Comparison of ENCODE assay signal across 8 cellular contexts in genomic region chr19:13095393-13095784, GRCh38. TPM values are rescaled to one million over a fixed set of nuclear protein-coding genes. Genes with fewer than 3 reads are reported as not detected.
DNase-seq lines count a peak whose midpoint lies in the region; ATAC-seq and TF ChIP-seq lines count a peak whose summit lies in the region.

No MANE protein-coding gene starts in this region.

- H3K4me3 ChIP-seq in HUES64 (ENCODE audit: low read length): peak overlapping the region; percentile 48
- H3K4me3 ChIP-seq in dorsolateral prefrontal cortex: peak overlapping the region in 26 of 59 donors; percentile 7 to 60 (median 26)
- no peak overlapping the region for H3K4me3 ChIP-seq in naive thymus-derived CD4-positive, alpha-beta T cell (ENCODE audit: low read length)
- H3K4me3 ChIP-seq in BE2C (ENCODE audit: low read depth, low read length): no peak overlapping the region

- peaks cover 1 to 5% (median 1%) of the 10 kb centered on the region in 3 donors for H3K27me3 Mint-ChIP-seq in CD14-positive monocyte (ENCODE audit: low read depth in 3 of 3)
- peaks cover 6 to 42% (median 16%) of the 10 kb centered on the region in 5 donors for H3K27me3 Mint-ChIP-seq in naive thymus-derived CD4-positive, alpha-beta T cell

- no peak overlapping the region; the same call in 1 of the 2 replicates for H3K27ac ChIP-seq in HUES64 (ENCODE audit: low read depth, low read length)
- H3K27ac ChIP-seq in dorsolateral prefrontal cortex: peak overlapping the region in 54 of 59 donors; percentile 1 to 100 (median 90)
- H3K27ac ChIP-seq in naive thymus-derived CD4-positive, alpha-beta T cell (ENCODE audit: low read depth, low read length): peak overlapping the region; percentile 42

- peak overlapping the region in 5 of 7 donors; percentile 7 to 95 (median 83) for H3K27ac Mint-ChIP-seq in CD14-positive monocyte
- H3K27ac Mint-ChIP-seq in naive thymus-derived CD4-positive, alpha-beta T cell: no peak overlapping the region

- WGBS in HUES64: under 1% methylated on average over 25 of the region's 25 CpGs

- POLR2A ChIA-PET in naive thymus-derived CD4-positive, alpha-beta T cell (lab: Charles Lee): interaction anchor here (0.6 to 1.6 kb wide), 6 partner anchors 9 to 426 kb away, joined by 3 to 4 read pairs (median 3); a partner anchor contains a TSS

- intact Hi-C loops in CD14-positive monocyte (cut with micrococcal nuclease) (loop anchor here in 1 of 2 donors (2.0 to 10.0 kb wide), 2 partner anchors 119 to 301 kb away; partner anchors contain the start of gene JUNB), dorsolateral prefrontal cortex (cut with DNase I) (loop anchor here (2.0 to 10.0 kb wide), 2 partner anchors 61 to 117 kb away; no protein-coding TSS in a partner anchor), posterior cingulate gyrus (cut with DNase I) (no loop called here)
- intact Hi-C loops in naive thymus-derived CD4-positive, alpha-beta T cell (cut with micrococcal nuclease): loop anchor here in 1 of 2 donors (2.0 to 10.0 kb wide), 3 partner anchors 167 to 303 kb away; partner anchors contain the start of genes DNASE2, JUNB and KLF1

- peaks cover 84% of the 10 kb centered on the region for H3K27me3 ChIP-seq in HUES64 (ENCODE audit: insufficient read depth, low read length)
- no peaks in the 10 kb centered on the region for H3K27me3 ChIP-seq in dorsolateral prefrontal cortex
- H3K27me3 ChIP-seq in naive thymus-derived CD4-positive, alpha-beta T cell (ENCODE audit: control insufficient read depth in 2 of 2, insufficient read depth in 2 of 2, low read length in 2 of 2): peaks cover 0 to 6% of the 10 kb centered on the region in 2 donors
- H3K27me3 ChIP-seq in BE2C: no peaks in the 10 kb centered on the region

- no peaks in the 10 kb centered on the region for H3K36me3 ChIP-seq in HUES64 (ENCODE audit: insufficient read depth, low read length)
- H3K36me3 ChIP-seq in naive thymus-derived CD4-positive, alpha-beta T cell (ENCODE audit: control insufficient read depth in 2 of 3, insufficient read depth in 3 of 3, low read length in 3 of 3): no peaks in the 10 kb centered on the region
- 0 out of 2 replicates have a peak, but pooled peaks cover 3% of the 10 kb centered on the region for H3K36me3 ChIP-seq in BE2C

- no peak overlapping the region; the same call in 1 of the 2 replicates for H3K9ac ChIP-seq in HUES64 (ENCODE audit: low read depth, low read length)

- H3K4me1 Mint-ChIP-seq in CD14-positive monocyte: peaks cover 35% of the 10 kb centered on the region
- H3K4me1 Mint-ChIP-seq in naive thymus-derived CD4-positive, alpha-beta T cell: peaks cover 17 to 42% (median 34%) of the 10 kb centered on the region in 7 donors

- H3K4me1 ChIP-seq in HUES64 (ENCODE audit: insufficient read depth, low read length) (peaks cover 21% of the 10 kb centered on the region), BE2C (peaks cover 44% of the 10 kb centered on the region)
- peaks cover 33 to 34% of the 10 kb centered on the region in 2 donors for H3K4me1 ChIP-seq in naive thymus-derived CD4-positive, alpha-beta T cell (ENCODE audit: control insufficient read depth in 2 of 2, insufficient read depth in 2 of 2, low read length in 2 of 2)

- H3K4me3 Mint-ChIP-seq in CD14-positive monocyte: peak overlapping the region; percentile 87 to 96
- H3K4me3 Mint-ChIP-seq in naive thymus-derived CD4-positive, alpha-beta T cell: peak overlapping the region in 5 of 10 donors; percentile 61 to 82 (median 65)

- CTCF ChIA-PET in naive thymus-derived CD4-positive, alpha-beta T cell (lab: Charles Lee): interaction anchor here (2.7 to 6.2 kb wide), 4 partner anchors 10 to 130 kb away, joined by 12 to 75 read pairs (median 16); no protein-coding TSS in a partner anchor

- no peak for DNase-seq in CD14-positive monocyte (ENCODE audit: low spot score)
- DNase-seq in dorsolateral prefrontal cortex: no peak
- peak in 2 of 9 donors; percentile 26 to 39 for DNase-seq in naive thymus-derived CD4-positive, alpha-beta T cell
- DNase-seq in inferior parietal cortex (ENCODE audit: extremely low spot score): no peak
- no peak for DNase-seq in BE2C
- DNase-seq in GM19238 (ENCODE audit: insufficient read length, low spot score): no peak
- no peak for DNase-seq in posterior cingulate gyrus

- H3K36me3 Mint-ChIP-seq in CD14-positive monocyte: peaks cover 5 to 6% of the 10 kb centered on the region in 2 donors
- H3K36me3 Mint-ChIP-seq in naive thymus-derived CD4-positive, alpha-beta T cell: peaks cover 0 to 7% (median 0%) of the 10 kb centered on the region in 5 donors

- no peak for TF ChIP-seq CTCF in CD14-positive monocyte (IDR thresholded peaks at IDR 0.05)
- TF ChIP-seq CTCF in dorsolateral prefrontal cortex (IDR thresholded peaks at IDR 0.05 in 54 of 56, conservative IDR thresholded peaks at IDR 0.05 in 2 of 56; ENCODE audit: low read depth in 1 of 56, partially characterized antibody in 56 of 56): no peak
- TF ChIP-seq CTCF in BE2C (IDR thresholded peaks at IDR 0.05; ENCODE audit: low read depth, low read length): no peak

- ATAC-seq in naive thymus-derived CD4-positive, alpha-beta T cell: no peak

- H3K9me3 Mint-ChIP-seq in CD14-positive monocyte: no peaks in the 10 kb centered on the region
- H3K9me3 Mint-ChIP-seq in naive thymus-derived CD4-positive, alpha-beta T cell: peaks cover 0 to 4% (median 0%) of the 10 kb centered on the region in 11 donors

- H3K9me3 ChIP-seq in HUES64 (ENCODE audit: insufficient read depth, low read depth, low read length): no peaks in the 10 kb centered on the region
- H3K9me3 ChIP-seq in naive thymus-derived CD4-positive, alpha-beta T cell (ENCODE audit: control insufficient read depth in 2 of 3, low read length in 3 of 3): no peaks in the 10 kb centered on the region
- no peaks in the 10 kb centered on the region for H3K9me3 ChIP-seq in BE2C

RNA-seq across cellular contexts. Expression of gene LYL1, which starts 7.3 kb away (rescaled TPM):
- 10 to 100 TPM; 35.7 to 37.1 TPM for polyA plus RNA-seq in CD14-positive monocyte
- polyA plus RNA-seq in HUES64 (2013, experiment 1 of 2): 0.50 TPM
- polyA plus RNA-seq in HUES64 (2013, experiment 2 of 2): 0.95 TPM
- 10 to 100 TPM in 2 of 120 experiments, 1 to 10 TPM in 118; 1.0 to 11.8 (median 4.5) TPM for total RNA-seq in dorsolateral prefrontal cortex
- 10 to 100 TPM in 1 of 5 experiments, 1 to 10 TPM in 4; 4.6 to 22.6 (median 7.8) TPM for total RNA-seq in naive thymus-derived CD4-positive, alpha-beta T cell
- 1 to 10 TPM; 2.4 to 2.9 TPM for polyA plus RNA-seq in naive thymus-derived CD4-positive, alpha-beta T cell
- 75.7 TPM for polyA plus RNA-seq in BE2C (2012; ENCODE audit: insufficient read depth, insufficient read length, low read depth)

RNA-seq across cellular contexts. Expression of gene TRMT1, which starts 21.2 kb away (rescaled TPM):
- 10 to 100 TPM; 14.5 TPM for polyA plus RNA-seq in CD14-positive monocyte
- 53.1 TPM for polyA plus RNA-seq in HUES64 (2013, experiment 1 of 2)
- 43.1 TPM for polyA plus RNA-seq in HUES64 (2013, experiment 2 of 2)
- total RNA-seq in dorsolateral prefrontal cortex: 10 to 100 TPM; 30.6 to 70.9 (median 40.8) TPM
- total RNA-seq in naive thymus-derived CD4-positive, alpha-beta T cell: 10 to 100 TPM; 64.2 to 96.4 (median 87.8) TPM
- polyA plus RNA-seq in naive thymus-derived CD4-positive, alpha-beta T cell: 10 to 100 TPM; 22.6 to 36.3 TPM
- polyA plus RNA-seq in BE2C (2012; ENCODE audit: insufficient read depth, insufficient read length, low read depth): 98.5 TPM

RNA-seq across cellular contexts. Expression of gene NACC1, which starts 22.7 kb away (rescaled TPM):
- polyA plus RNA-seq in CD14-positive monocyte: 1 to 10 TPM; 1.1 to 2.2 TPM
- 102 TPM for polyA plus RNA-seq in HUES64 (2013, experiment 1 of 2)
- polyA plus RNA-seq in HUES64 (2013, experiment 2 of 2): 90.5 TPM
- 100 to 1,000 TPM in 5 of 120 experiments, 10 to 100 TPM in 115; 54.8 to 122 (median 79.3) TPM for total RNA-seq in dorsolateral prefrontal cortex
- 10 to 100 TPM; 18.0 to 72.7 (median 22.4) TPM for total RNA-seq in naive thymus-derived CD4-positive, alpha-beta T cell
- 1 to 10 TPM; 1.7 to 2.0 TPM for polyA plus RNA-seq in naive thymus-derived CD4-positive, alpha-beta T cell
- polyA plus RNA-seq in BE2C (2012; ENCODE audit: insufficient read depth, insufficient read length, low read depth): 97.8 TPM

RNA-seq across cellular contexts. Expression of gene STX10, which starts 54.8 kb away (rescaled TPM):
- polyA plus RNA-seq in CD14-positive monocyte: 100 to 1,000 TPM; 158 to 172 TPM
- 36.1 TPM for polyA plus RNA-seq in HUES64 (2013, experiment 1 of 2)
- polyA plus RNA-seq in HUES64 (2013, experiment 2 of 2): 36.6 TPM
- total RNA-seq in dorsolateral prefrontal cortex: 10 to 100 TPM; 21.7 to 50.2 (median 33.8) TPM
- 10 to 100 TPM; 42.6 to 76.2 (median 68.5) TPM for total RNA-seq in naive thymus-derived CD4-positive, alpha-beta T cell
- polyA plus RNA-seq in naive thymus-derived CD4-positive, alpha-beta T cell: 10 to 100 TPM; 45.9 to 63.7 TPM
- polyA plus RNA-seq in BE2C (2012; ENCODE audit: insufficient read depth, insufficient read length, low read depth): 274 TPM

RNA-seq across cellular contexts. Expression of gene IER2, which starts 54.8 kb away (rescaled TPM):
- 100 to 1,000 TPM; 355 to 601 TPM for polyA plus RNA-seq in CD14-positive monocyte
- polyA plus RNA-seq in HUES64 (2013, experiment 1 of 2): 69.4 TPM
- polyA plus RNA-seq in HUES64 (2013, experiment 2 of 2): 82.7 TPM
- 10 to 100 TPM; 15.7 to 43.8 (median 25.6) TPM for total RNA-seq in dorsolateral prefrontal cortex
- total RNA-seq in naive thymus-derived CD4-positive, alpha-beta T cell: 100 to 1,000 TPM; 135 to 558 (median 246) TPM
- polyA plus RNA-seq in naive thymus-derived CD4-positive, alpha-beta T cell: 100 to 1,000 TPM; 121 to 139 TPM
- polyA plus RNA-seq in BE2C (2012; ENCODE audit: insufficient read depth, insufficient read length, low read depth): 291 TPM

Comparison
In these comparisons a context has a peak if more than half of its experiments do, and no peak if none do; other contexts are left out.
1. H3K27ac Mint-ChIP-seq: peak in CD14-positive monocyte (5 of 7); none in naive thymus-derived CD4-positive, alpha-beta T cell (0 of 9).